ENCODE assay signal across 29 cellular contexts in the genomic region with DNA sequence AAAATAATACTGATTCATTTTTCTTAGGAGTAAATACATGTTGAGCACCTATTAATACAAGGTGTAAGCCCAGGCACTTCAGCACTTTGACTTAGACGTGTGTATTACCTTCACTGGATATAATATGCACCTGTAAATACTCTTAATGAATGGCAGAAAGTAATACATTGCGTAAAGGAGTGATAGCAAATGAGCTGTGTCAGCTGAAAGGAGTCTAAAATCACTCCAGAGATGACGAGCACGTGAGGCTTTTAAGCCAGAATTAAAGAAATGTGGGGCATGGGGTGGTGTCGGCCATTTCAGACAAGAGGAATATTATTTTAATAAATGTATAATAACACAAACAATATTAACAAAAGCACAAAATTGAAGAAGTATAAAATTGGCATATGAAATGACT.
"Had no signal": no experiment of that assay in that cellular context is flagged by ENCODE, and none has a peak within 500 bp of the region (broad histone marks: within the 10 kb centered on the region; RNA-seq: fewer than 3 reads in every experiment).

No MANE protein-coding gene starts in this region.

- H3K4me1 Mint-ChIP-seq: stimulated activated effector memory CD8-positive, alpha-beta T cell treated with anti-CD3 and anti-CD28 coated beads, Interleukin-12 subunit alpha, Interleukin-12 subunit beta, amount 100 ng/mL, for 72 hours; stimulated activated memory B cell treated with anti-CD40 and anti-IgM and Interleukin-4, amounts not matched to agents 10 μg/mL and 1 μg/mL and 100 μg/mL, for 72 hours; stimulated activated naive B cell treated with anti-CD40 and anti-IgM and Interleukin-4, amounts not matched to agents 10 μg/mL and 1 μg/mL and 100 μg/mL, for 72 hours; stimulated activated naive CD8-positive, alpha-beta T cell treated with anti-CD3 and anti-CD28 coated beads, Interleukin-15, amount 100 ng/mL, for 72 hours had no signal

- H3K27me3 ChIP-seq: stomach, suprapubic skin, testis, thyroid gland, tibial artery, tibial nerve, transverse colon, upper lobe of left lung, upper lobe of right lung, uterus, vagina had no signal

- FAIRE-seq: urothelium cell line had no signal

- H3K27me3 Mint-ChIP-seq: stimulated activated memory B cell treated with anti-CD40 and anti-IgM and Interleukin-4, amounts not matched to agents 10 μg/mL and 1 μg/mL and 100 μg/mL, for 72 hours; stimulated activated naive CD8-positive, alpha-beta T cell treated with anti-CD3 and anti-CD28 coated beads, Interleukin-15, amount 100 ng/mL, for 72 hours; stimulated activated naive CD8-positive, alpha-beta T cell treated with anti-CD3 and anti-CD28 coated beads, Interleukin-15, Interleukin-2, amounts not matched to agents 100 ng/mL and 50 ng/mL, for 24 hours; type B pancreatic cell had no signal

- H3K27ac ChIP-seq: stomach, suprapubic skin, thoracic aorta, thyroid gland, tibial artery, tibial nerve, transverse colon, upper lobe of left lung, upper lobe of right lung, uterus, vagina had no signal

- ATAC-seq: stimulated activated effector memory CD8-positive, alpha-beta T cell treated with anti-CD3 and anti-CD28 coated beads, Interleukin-12 subunit alpha, Interleukin-12 subunit beta, amount 100 ng/mL, for 72 hours; stimulated activated memory B cell treated with anti-CD40 and anti-IgM and Interleukin-4, amounts not matched to agents 10 μg/mL and 1 μg/mL and 100 μg/mL, for 72 hours; stimulated activated naive B cell treated with anti-CD40 and anti-IgM and Interleukin-4, amounts not matched to agents 10 μg/mL and 1 μg/mL and 100 μg/mL, for 72 hours; stimulated activated naive CD8-positive, alpha-beta T cell treated with anti-CD3 and anti-CD28 coated beads, Interleukin-15, amount 100 ng/mL, for 72 hours; stimulated activated naive CD8-positive, alpha-beta T cell treated with anti-CD3 and anti-CD28 coated beads, Interleukin-15, Interleukin-2, amounts not matched to agents 100 U/mL and 50 U/mL, for 24 hours; upper lobe of right lung had no signal

- H3K36me3 ChIP-seq: stomach, suprapubic skin, thoracic aorta, thyroid gland, tibial artery, tibial nerve, transverse colon, upper lobe of left lung, upper lobe of right lung, uterus, vagina had no signal

- H3K9me3 ChIP-seq: suprapubic skin, testis, thoracic aorta, thyroid gland, tibial artery, tibial nerve, transverse colon, upper lobe of left lung, upper lobe of right lung, uterus, vagina had no signal

- H3K36me3 Mint-ChIP-seq: stimulated activated effector memory CD8-positive, alpha-beta T cell treated with anti-CD3 and anti-CD28 coated beads, Interleukin-12 subunit alpha, Interleukin-12 subunit beta, amount 100 ng/mL, for 72 hours; stimulated activated memory B cell treated with anti-CD40 and anti-IgM and Interleukin-4, amounts not matched to agents 10 μg/mL and 1 μg/mL and 100 μg/mL, for 72 hours; stimulated activated naive B cell treated with anti-CD40 and anti-IgM and Interleukin-4, amounts not matched to agents 10 μg/mL and 1 μg/mL and 100 μg/mL, for 72 hours; type B pancreatic cell had no signal

- H3K9me3 Mint-ChIP-seq: stimulated activated effector memory CD8-positive, alpha-beta T cell treated with anti-CD3 and anti-CD28 coated beads, Interleukin-12 subunit alpha, Interleukin-12 subunit beta, amount 100 ng/mL, for 72 hours; stimulated activated memory B cell treated with anti-CD40 and anti-IgM and Interleukin-4, amounts not matched to agents 10 μg/mL and 1 μg/mL and 100 μg/mL, for 72 hours; stimulated activated naive CD8-positive, alpha-beta T cell treated with anti-CD3 and anti-CD28 coated beads, Interleukin-15, amount 100 ng/mL, for 72 hours; stimulated activated naive CD8-positive, alpha-beta T cell treated with anti-CD3 and anti-CD28 coated beads, Interleukin-15, Interleukin-2, amounts not matched to agents 100 ng/mL and 50 ng/mL, for 24 hours had no signal

- H3K4me3 Mint-ChIP-seq: stimulated activated effector memory CD8-positive, alpha-beta T cell treated with anti-CD3 and anti-CD28 coated beads, Interleukin-12 subunit alpha, Interleukin-12 subunit beta, amount 100 ng/mL, for 72 hours; stimulated activated memory B cell treated with anti-CD40 and anti-IgM and Interleukin-4, amounts not matched to agents 10 μg/mL and 1 μg/mL and 100 μg/mL, for 72 hours; stimulated activated naive B cell treated with anti-CD40 and anti-IgM and Interleukin-4, amounts not matched to agents 10 μg/mL and 1 μg/mL and 100 μg/mL, for 72 hours; stimulated activated naive CD8-positive, alpha-beta T cell treated with anti-CD3 and anti-CD28 coated beads, Interleukin-15, amount 100 ng/mL, for 72 hours; stimulated activated naive CD8-positive, alpha-beta T cell treated with anti-CD3 and anti-CD28 coated beads, Interleukin-15, Interleukin-2, amounts not matched to agents 100 ng/mL and 50 ng/mL, for 24 hours; type B pancreatic cell had no signal

- H3K4me3 ChIP-seq: stomach, suprapubic skin, testis, thoracic aorta, thyroid gland, tibial artery, tibial nerve, transverse colon, upper lobe of left lung, upper lobe of right lung, uterus, vagina had no signal

- H3K27ac Mint-ChIP-seq: stimulated activated effector memory CD8-positive, alpha-beta T cell treated with anti-CD3 and anti-CD28 coated beads, Interleukin-12 subunit alpha, Interleukin-12 subunit beta, amount 100 ng/mL, for 72 hours; stimulated activated memory B cell treated with anti-CD40 and anti-IgM and Interleukin-4, amounts not matched to agents 10 μg/mL and 1 μg/mL and 100 μg/mL, for 72 hours; stimulated activated naive B cell treated with anti-CD40 and anti-IgM and Interleukin-4, amounts not matched to agents 10 μg/mL and 1 μg/mL and 100 μg/mL, for 72 hours; stimulated activated naive CD8-positive, alpha-beta T cell treated with anti-CD3 and anti-CD28 coated beads, Interleukin-15, amount 100 ng/mL, for 72 hours; stimulated activated naive CD8-positive, alpha-beta T cell treated with anti-CD3 and anti-CD28 coated beads, Interleukin-15, Interleukin-2, amounts not matched to agents 100 ng/mL and 50 ng/mL, for 24 hours; type B pancreatic cell had no signal

- DNase-seq: stimulated activated CD4-positive, alpha-beta T cell treated with anti-CD3 and anti-CD28 coated beads, Interleukin-2, amount 100 ng/mL, for 48 hours; stimulated activated CD4-positive, alpha-beta T cell treated with anti-CD3 and anti-CD28 coated beads, Interleukin-4, amount 100 ng/mL, for 1 hour; stimulated activated CD4-positive, alpha-beta T cell treated with anti-CD3 and anti-CD28 coated beads, Interleukin-4, amount 100 ng/mL, for 24 hours; stimulated activated CD4-positive, alpha-beta T cell treated with anti-CD3 and anti-CD28 coated beads, Interleukin-4, amount 100 ng/mL, for 4 hours; stimulated activated CD8-positive, alpha-beta memory T cell treated with anti-CD3 and anti-CD28 coated beads, Interleukin-4, amount 100 ng/mL, for 48 hours; stimulated activated naive B cell treated with anti-CD40 and anti-IgM and Interleukin-4, amounts not matched to agents 10 μg/mL and 1 μg/mL and 100 μg/mL, for 72 hours; stimulated activated naive CD4-positive, alpha-beta T cell; stimulated activated naive CD4-positive, alpha-beta T cell treated with Interleukin-2 at 50 U/mL for 16 hours; stimulated activated naive CD8-positive, alpha-beta T cell treated with anti-CD3 and anti-CD28 coated beads, Interleukin-15, amount 100 ng/mL, for 72 hours; stimulated activated naive CD8-positive, alpha-beta T cell treated with anti-CD3 and anti-CD28 coated beads, Interleukin-15, Interleukin-2, amounts not matched to agents 100 U/mL and 50 U/mL, for 24 hours; stomach; substantia nigra; testis; thyroid gland; tibial artery; transverse colon; trophoblast cell; upper lobe of left lung; upper lobe of right lung; uterus had no signal

- H3K4me1 ChIP-seq: stomach, suprapubic skin, testis, thyroid gland, tibial artery, tibial nerve, transverse colon, upper lobe of left lung, upper lobe of right lung, uterus, vagina had no signal
